8 cellular contexts compared by ENCODE assay signal in genomic region chr2:72826156-72826477, GRCh38. TPM values are rescaled to one million over a fixed set of nuclear protein-coding genes. Genes with fewer than 3 reads are reported as not detected.
A peak's percentile ranks its signal among the peaks of the same experiment; 100 is the strongest.
DNase-seq lines count a peak whose midpoint lies in the region; ATAC-seq, FAIRE-seq and TF ChIP-seq lines count a peak whose summit lies in the region.

No MANE protein-coding gene starts in this region.

- no peaks in the 10 kb centered on the region; the same call in 1 of the 2 replicates for H3K79me2 ChIP-seq in H9 (ENCODE audit: insufficient read depth, low read length)

- no peak overlapping the region for H3K14ac ChIP-seq in H9 (ENCODE audit: insufficient read depth, low read length)

- H2AK5ac ChIP-seq in H9 (ENCODE audit: insufficient read length, low read length), result no peak overlapping the region

- H2BK20ac ChIP-seq in H9 (ENCODE audit: low read depth, low read length, poor library complexity, severe bottlenecking), result no peak overlapping the region

- no peak overlapping the region for H4K91ac ChIP-seq in H9 (ENCODE audit: insufficient read length, low read depth, low read length)

- peaks cover 6% of the 10 kb centered on the region for H3K23me2 ChIP-seq in H9 (ENCODE audit: insufficient read length, low read depth, low read length, poor library complexity, severe bottlenecking)

- H3K9ac ChIP-seq in H9 (ENCODE audit: extremely low read depth, insufficient read length, low read length) (no peak overlapping the region), skeletal muscle tissue (ENCODE audit: low read depth in 1 of 3, low read length in 3 of 3) (peak overlapping the region in 1 of 3 donors; percentile 89)

- POLR2A ChIA-PET in activated B cell treated with CpG ODN at 0.5 μM for 24 hours (lab: Charles Lee), result no interaction called here

- CTCF ChIA-PET in activated B cell treated with CpG ODN at 0.5 μM for 24 hours (lab: Charles Lee), result no interaction called here

- TF ChIP-seq CTCF in H9 (conservative IDR thresholded peaks at IDR 0.05), result no peak
- TF ChIP-seq CTCF in activated B cell treated with CpG ODN at 0.5 μM for 24 hours (IDR thresholded peaks at IDR 0.05), result no peak
- TF ChIP-seq CTCF in fibroblast of villous mesenchyme (IDR thresholded peaks at IDR 0.05; ENCODE audit: insufficient read depth, low read depth, low read length), result no peak

- peak overlapping the region; percentile 93 for H3K4me2 ChIP-seq in H9 (ENCODE audit: insufficient read depth, insufficient read length, low read length)

- no peak for ATAC-seq in activated B cell treated with CpG ODN at 0.5 μM for 24 hours (ENCODE audit: low read depth)
- ATAC-seq in GM18498 (IDR thresholded peaks at IDR 0.05; ENCODE audit: unreplicated experiment), result no peak
- ATAC-seq in HG02610 (IDR thresholded peaks at IDR 0.05; ENCODE audit: unreplicated experiment), result no peak

- intact Hi-C loops in activated B cell treated with CpG ODN at 0.5 μM for 24 hours (cut with micrococcal nuclease), result loop anchor here (5.0 to 10.0 kb wide), 3 partner anchors 406 to 1494 kb away; partner anchors contain the start of genes ALMS1, CCT7, PRADC1 and ZNF638

- no peaks in the 10 kb centered on the region for H4K20me1 ChIP-seq in H9 (ENCODE audit: control insufficient read depth, insufficient read depth, insufficient read length)

- no peak overlapping the region for H4K5ac ChIP-seq in H9 (ENCODE audit: insufficient read length, low read depth, low read length)

- H3T11ph ChIP-seq in H9 (ENCODE audit: low read length), result no peak overlapping the region

- H3K4me3 ChIP-seq in fibroblast of villous mesenchyme (ENCODE audit: low read depth, low read length), result peak overlapping the region; percentile 88
- H3K4me3 ChIP-seq in skeletal muscle tissue (ENCODE audit: low read length in 3 of 3), result peak overlapping the region; percentile 84 to 93 (median 93)

- H3K27ac Mint-ChIP-seq in H9 (peak overlapping the region; percentile 5 to 98 (median 52); a peak in 4 of 7 replicates), activated B cell treated with CpG ODN at 0.5 μM for 24 hours (peak overlapping the region; percentile 63)

- H2BK15ac ChIP-seq in H9 (ENCODE audit: low read depth, low read length), result no peak overlapping the region

- H3K4me1 Mint-ChIP-seq in H9, result peaks cover 30 to 37% of the 10 kb centered on the region in 2 experiments
- H3K4me1 Mint-ChIP-seq in activated B cell treated with CpG ODN at 0.5 μM for 24 hours, result peaks cover 24% of the 10 kb centered on the region

- H3K79me1 ChIP-seq in H9 (ENCODE audit: insufficient read depth, low read depth, low read length, poor library complexity, severe bottlenecking), result no peaks in the 10 kb centered on the region

- no peaks in the 10 kb centered on the region for H3K36me3 ChIP-seq in skeletal muscle tissue (ENCODE audit: control insufficient read depth in 3 of 3, insufficient read depth in 3 of 3, low read length in 3 of 3)

- H3K27ac ChIP-seq in H9 (ENCODE audit: insufficient read length, low read depth, low read length) (no peak overlapping the region), skeletal muscle tissue (ENCODE audit: low read depth, low read length) (no peak overlapping the region)

- DNase-seq in H9, result no peak
- DNase-seq in activated B cell treated with CpG ODN at 0.5 μM for 24 hours, result no peak
- no peak for DNase-seq in fibroblast of villous mesenchyme (ENCODE audit: low read depth)
- DNase-seq in NCI-H1105 treated with DMSO at 0.1 percent for 48 hours (lab: John Stamatoyannopoulos, UW), result no peak
- DNase-seq in GM12892 (ENCODE audit: insufficient read length), result no peak

- H2BK5ac ChIP-seq in H9 (ENCODE audit: insufficient read length, low read length), result no peak overlapping the region

- H3K27me3 Mint-ChIP-seq in H9 (ENCODE audit: low read depth), result no peaks in the 10 kb centered on the region
- peaks cover 12% of the 10 kb centered on the region for H3K27me3 Mint-ChIP-seq in activated B cell treated with CpG ODN at 0.5 μM for 24 hours

- FAIRE-seq in GM12892 (lab: Jason Lieb, UNC), result no peak

- no peak overlapping the region for H3K56ac ChIP-seq in H9 (ENCODE audit: insufficient read length, low read depth, low read length)

- peak overlapping the region; percentile 83 for H2AFZ ChIP-seq in H9 (ENCODE audit: low read length)

- H3K4me3 Mint-ChIP-seq in H9, result peak overlapping the region; percentile 96 to 100
- peak overlapping the region; percentile 97 for H3K4me3 Mint-ChIP-seq in activated B cell treated with CpG ODN at 0.5 μM for 24 hours

- no peak overlapping the region for H4K8ac ChIP-seq in H9 (replicated peaks; ENCODE audit: insufficient read length, low read depth, low read length)

- H3K9me3 ChIP-seq in H9 (ENCODE audit: control insufficient read depth, low read depth, low read length), result no peaks in the 10 kb centered on the region
- H3K9me3 ChIP-seq in skeletal muscle tissue (ENCODE audit: control insufficient read depth in 3 of 3, low read length in 3 of 3), result no peaks in the 10 kb centered on the region

- no peak overlapping the region for H3K23ac ChIP-seq in H9 (ENCODE audit: insufficient read length, low read depth, low read length)

- peaks cover 1 to 6% (median 4%) of the 10 kb centered on the region in 3 experiments; a peak in 4 of 7 replicates for H3K36me3 Mint-ChIP-seq in H9 (ENCODE audit: insufficient read depth in 1 of 3, low read depth in 3 of 3)
- H3K36me3 Mint-ChIP-seq in activated B cell treated with CpG ODN at 0.5 μM for 24 hours (ENCODE audit: low read depth), result peaks cover 3% of the 10 kb centered on the region

- TF ChIP-seq POLR2A in GM12892 (IDR thresholded peaks at IDR 0.05; ENCODE audit: low read depth, low read length), result no peak

- H3K27me3 ChIP-seq in H9 (ENCODE audit: insufficient read depth, low read length) (no peaks in the 10 kb centered on the region), skeletal muscle tissue (ENCODE audit: control insufficient read depth in 3 of 3, insufficient read depth in 3 of 3, low read length in 3 of 3) (no peaks in the 10 kb centered on the region)

- no peak overlapping the region for H3K18ac ChIP-seq in H9 (ENCODE audit: insufficient read length, low read depth, low read length)

- no CpG with 5 or more reads among the region's 10 CpGs for WGBS in H9 (ENCODE audit: extremely low coverage, insufficient read length, low lambda C conversion rate)

- H3K4me1 ChIP-seq in H9 (ENCODE audit: insufficient read depth, low read length), result no peaks in the 10 kb centered on the region; the same call in 1 of the 2 replicates
- peaks cover 14 to 23% (median 15%) of the 10 kb centered on the region in 3 donors for H3K4me1 ChIP-seq in skeletal muscle tissue (ENCODE audit: control insufficient read depth in 3 of 3, insufficient read depth in 3 of 3, low read length in 3 of 3)

- H2BK120ac ChIP-seq in H9 (ENCODE audit: low read depth, low read length, poor library complexity, severe bottlenecking), result no peak overlapping the region

- no peak overlapping the region for H3K4ac ChIP-seq in H9 (ENCODE audit: low read depth, low read length)

- H3K9me3 Mint-ChIP-seq in H9, result no peaks in the 10 kb centered on the region
- no peaks in the 10 kb centered on the region for H3K9me3 Mint-ChIP-seq in activated B cell treated with CpG ODN at 0.5 μM for 24 hours

- H2BK12ac ChIP-seq in H9 (ENCODE audit: insufficient read length, low read depth, low read length), result no peak overlapping the region

RNA-seq across cellular contexts. Expression of gene EXOC6B, which starts 0.3 kb away (rescaled TPM):
- total RNA-seq in H9 (2021), result 37.9 and 40.1 TPM in 2 replicates
- 13.0 and 13.8 TPM in 2 replicates for total RNA-seq in activated B cell treated with CpG ODN at 0.5 μM for 24 hours
- 27.4 and 40.2 TPM in 2 replicates for total RNA-seq in fibroblast of villous mesenchyme
- 24.5 TPM for total RNA-seq in skeletal muscle tissue
- 2.0 TPM for polyA plus RNA-seq in GM12892 (2012; ENCODE audit: missing spikeins)
